In the genomic region with DNA sequence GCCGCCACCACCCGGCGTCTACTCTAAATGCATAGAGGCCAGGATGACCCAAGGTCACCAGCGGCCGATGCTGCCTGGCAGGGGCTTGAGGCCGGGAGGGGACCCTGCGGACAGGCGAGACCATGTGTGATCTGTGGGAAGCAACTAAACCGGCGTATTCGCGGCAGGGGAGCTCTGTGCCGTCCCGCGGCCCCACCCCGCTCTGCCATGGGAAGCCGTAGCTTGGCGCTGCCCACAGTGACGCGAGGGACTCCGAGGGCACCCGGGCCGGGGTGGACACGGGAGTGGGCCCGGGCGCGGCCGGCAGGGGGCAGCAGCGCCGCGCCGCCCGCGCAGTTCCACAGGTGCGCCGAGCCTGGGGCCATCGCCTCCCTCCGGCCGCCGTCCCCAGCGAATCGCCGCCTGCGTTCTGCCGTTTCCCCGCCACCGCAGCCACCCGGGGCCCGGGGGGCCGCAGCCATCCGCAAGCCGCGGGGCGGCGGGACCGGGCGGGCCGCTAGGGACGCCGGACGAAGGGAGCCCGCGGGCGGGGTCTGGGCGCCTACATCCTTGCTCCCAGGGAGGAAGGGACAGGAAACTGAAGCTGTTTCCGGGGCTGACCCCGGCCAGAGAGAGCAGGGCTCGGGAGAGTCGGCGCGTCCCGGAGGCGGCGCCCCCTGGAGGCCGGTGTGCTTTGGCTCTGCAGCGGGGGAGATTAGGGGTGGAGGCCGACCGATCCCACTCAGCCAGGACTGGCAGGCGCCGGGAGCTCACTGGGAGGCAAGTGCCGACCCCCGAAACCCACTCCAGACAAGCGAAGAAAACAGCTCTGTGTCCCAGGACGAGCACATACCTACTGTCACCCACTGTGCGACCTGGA, we compare ENCODE assay signal across 1 cellular context.
TF ChIP-seq lines count a peak whose summit lies in the region.

No MANE protein-coding gene starts in this region.

TF ChIP-seq in K562, 482 proteins besides CTCF, POLR2A, EP300 and RAD21 (continued from another document and continues in another):
- TF ChIP-seq, protein P1, sequence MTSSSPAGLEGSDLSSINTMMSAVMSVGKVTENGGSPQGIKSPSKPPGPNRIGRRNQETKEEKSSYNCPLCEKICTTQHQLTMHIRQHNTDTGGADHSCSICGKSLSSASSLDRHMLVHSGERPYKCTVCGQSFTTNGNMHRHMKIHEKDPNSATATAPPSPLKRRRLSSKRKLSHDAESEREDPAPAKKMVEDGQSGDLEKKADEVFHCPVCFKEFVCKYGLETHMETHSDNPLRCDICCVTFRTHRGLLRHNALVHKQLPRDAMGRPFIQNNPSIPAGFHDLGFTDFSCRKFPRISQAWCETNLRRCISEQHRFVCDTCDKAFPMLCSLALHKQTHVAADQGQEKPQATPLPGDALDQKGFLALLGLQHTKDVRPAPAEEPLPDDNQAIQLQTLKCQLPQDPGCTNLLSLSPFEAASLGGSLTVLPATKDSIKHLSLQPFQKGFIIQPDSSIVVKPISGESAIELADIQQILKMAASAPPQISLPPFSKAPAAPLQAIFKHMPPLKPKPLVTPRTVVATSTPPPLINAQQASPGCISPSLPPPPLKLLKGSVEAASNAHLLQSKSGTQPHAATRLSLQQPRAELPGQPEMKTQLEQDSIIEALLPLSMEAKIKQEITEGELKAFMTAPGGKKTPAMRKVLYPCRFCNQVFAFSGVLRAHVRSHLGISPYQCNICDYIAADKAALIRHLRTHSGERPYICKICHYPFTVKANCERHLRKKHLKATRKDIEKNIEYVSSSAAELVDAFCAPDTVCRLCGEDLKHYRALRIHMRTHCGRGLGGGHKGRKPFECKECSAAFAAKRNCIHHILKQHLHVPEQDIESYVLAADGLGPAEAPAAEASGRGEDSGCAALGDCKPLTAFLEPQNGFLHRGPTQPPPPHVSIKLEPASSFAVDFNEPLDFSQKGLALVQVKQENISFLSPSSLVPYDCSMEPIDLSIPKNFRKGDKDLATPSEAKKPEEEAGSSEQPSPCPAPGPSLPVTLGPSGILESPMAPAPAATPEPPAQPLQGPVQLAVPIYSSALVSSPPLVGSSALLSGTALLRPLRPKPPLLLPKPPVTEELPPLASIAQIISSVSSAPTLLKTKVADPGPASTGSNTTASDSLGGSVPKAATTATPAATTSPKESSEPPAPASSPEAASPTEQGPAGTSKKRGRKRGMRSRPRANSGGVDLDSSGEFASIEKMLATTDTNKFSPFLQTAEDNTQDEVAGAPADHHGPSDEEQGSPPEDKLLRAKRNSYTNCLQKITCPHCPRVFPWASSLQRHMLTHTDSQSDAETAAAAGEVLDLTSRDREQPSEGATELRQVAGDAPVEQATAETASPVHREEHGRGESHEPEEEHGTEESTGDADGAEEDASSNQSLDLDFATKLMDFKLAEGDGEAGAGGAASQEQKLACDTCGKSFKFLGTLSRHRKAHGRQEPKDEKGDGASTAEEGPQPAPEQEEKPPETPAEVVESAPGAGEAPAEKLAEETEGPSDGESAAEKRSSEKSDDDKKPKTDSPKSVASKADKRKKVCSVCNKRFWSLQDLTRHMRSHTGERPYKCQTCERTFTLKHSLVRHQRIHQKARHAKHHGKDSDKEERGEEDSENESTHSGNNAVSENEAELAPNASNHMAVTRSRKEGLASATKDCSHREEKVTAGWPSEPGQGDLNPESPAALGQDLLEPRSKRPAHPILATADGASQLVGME (CRISPR knock-in tag; IDR thresholded peaks at IDR 0.05), result no peak
- TF ChIP-seq SMARCA5 (IDR thresholded peaks at IDR 0.05) (no peak; the same call in 1 of the 2 replicates), ZNF79 (CRISPR knock-in tag; IDR thresholded peaks at IDR 0.05; ENCODE audit: low read depth) (no peak), ZNF263 (CRISPR knock-in tag; IDR thresholded peaks at IDR 0.05; ENCODE audit: borderline replicate concordance) (no peak), TGIF2 (CRISPR knock-in tag; IDR thresholded peaks at IDR 0.05) (no peak), SLC30A9 (CRISPR knock-in tag; IDR thresholded peaks at IDR 0.05) (no peak), HOMEZ (CRISPR knock-in tag; IDR thresholded peaks at IDR 0.05) (no peak), ZNF408 (CRISPR knock-in tag; IDR thresholded peaks at IDR 0.05; ENCODE audit: low read depth) (no peak), ZNF778 (CRISPR knock-in tag; IDR thresholded peaks at IDR 0.05) (no peak), NCOA2 (IDR thresholded peaks at IDR 0.05; ENCODE audit: partially characterized antibody in 2 of 2) (no peak), HMG20A (CRISPR knock-in tag; conservative IDR thresholded peaks at IDR 0.05) (no peak), RBM15 (IDR thresholded peaks at IDR 0.05; ENCODE audit: insufficient read depth, low read length) (no peak), ZFX (CRISPR knock-in tag; IDR thresholded peaks at IDR 0.05) (peak; percentile 64), NONO (IDR thresholded peaks at IDR 0.05; ENCODE audit: low read depth in 2 of 2, low read length in 1 of 2) (peak; percentile 83 to 96), FOS (IDR thresholded peaks at IDR 0.05; ENCODE audit: extremely low read depth, insufficient read length) (no peak), MLX (CRISPR knock-in tag; conservative IDR thresholded peaks at IDR 0.05) (no peak), RERE (CRISPR knock-in tag; IDR thresholded peaks at IDR 0.05; ENCODE audit: borderline replicate concordance) (no peak), ZBTB34 (CRISPR knock-in tag; IDR thresholded peaks at IDR 0.05) (no peak), SRSF9 (IDR thresholded peaks at IDR 0.05; ENCODE audit: borderline replicate concordance, low read depth, low read length) (no peak), ZNF133 (CRISPR knock-in tag; IDR thresholded peaks at IDR 0.05) (no peak), BHLHE40 (IDR thresholded peaks at IDR 0.05; ENCODE audit: low read length) (no peak), ATF6 (CRISPR knock-in tag; IDR thresholded peaks at IDR 0.05) (no peak), ZNF121 (CRISPR knock-in tag; conservative IDR thresholded peaks at IDR 0.05) (no peak), KAT7 (CRISPR knock-in tag; IDR thresholded peaks at IDR 0.05; ENCODE audit: borderline replicate concordance) (no peak), GTF2B (IDR thresholded peaks at IDR 0.05; ENCODE audit: extremely low read depth, insufficient read length) (no peak)
- TF ChIP-seq, protein P2, sequence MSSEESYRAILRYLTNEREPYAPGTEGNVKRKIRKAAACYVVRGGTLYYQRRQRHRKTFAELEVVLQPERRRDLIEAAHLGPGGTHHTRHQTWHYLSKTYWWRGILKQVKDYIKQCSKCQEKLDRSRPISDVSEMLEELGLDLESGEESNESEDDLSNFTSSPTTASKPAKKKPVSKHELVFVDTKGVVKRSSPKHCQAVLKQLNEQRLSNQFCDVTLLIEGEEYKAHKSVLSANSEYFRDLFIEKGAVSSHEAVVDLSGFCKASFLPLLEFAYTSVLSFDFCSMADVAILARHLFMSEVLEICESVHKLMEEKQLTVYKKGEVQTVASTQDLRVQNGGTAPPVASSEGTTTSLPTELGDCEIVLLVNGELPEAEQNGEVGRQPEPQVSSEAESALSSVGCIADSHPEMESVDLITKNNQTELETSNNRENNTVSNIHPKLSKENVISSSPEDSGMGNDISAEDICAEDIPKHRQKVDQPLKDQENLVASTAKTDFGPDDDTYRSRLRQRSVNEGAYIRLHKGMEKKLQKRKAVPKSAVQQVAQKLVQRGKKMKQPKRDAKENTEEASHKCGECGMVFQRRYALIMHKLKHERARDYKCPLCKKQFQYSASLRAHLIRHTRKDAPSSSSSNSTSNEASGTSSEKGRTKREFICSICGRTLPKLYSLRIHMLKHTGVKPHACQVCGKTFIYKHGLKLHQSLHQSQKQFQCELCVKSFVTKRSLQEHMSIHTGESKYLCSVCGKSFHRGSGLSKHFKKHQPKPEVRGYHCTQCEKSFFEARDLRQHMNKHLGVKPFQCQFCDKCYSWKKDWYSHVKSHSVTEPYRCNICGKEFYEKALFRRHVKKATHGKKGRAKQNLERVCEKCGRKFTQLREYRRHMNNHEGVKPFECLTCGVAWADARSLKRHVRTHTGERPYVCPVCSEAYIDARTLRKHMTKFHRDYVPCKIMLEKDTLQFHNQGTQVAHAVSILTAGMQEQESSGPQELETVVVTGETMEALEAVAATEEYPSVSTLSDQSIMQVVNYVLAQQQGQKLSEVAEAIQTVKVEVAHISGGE (CRISPR knock-in tag; IDR thresholded peaks at IDR 0.05), result peak in 2 of 3 experiments; percentile 64 to 87; a peak in 3 of 6 replicates
